12 cellular contexts compared by ENCODE assay signal in genomic region chr18:32577561-32577960, GRCh38.
DNase-seq lines count a peak whose midpoint lies in the region; ATAC-seq and TF ChIP-seq lines count a peak whose summit lies in the region.
"Had no signal": no experiment of that assay in that cellular context is flagged by ENCODE, and none has a peak within 500 bp of the region (broad histone marks: within the 10 kb centered on the region; RNA-seq: fewer than 3 reads in every experiment).

No MANE protein-coding gene starts in this region.

- H3K9me3 Mint-ChIP-seq in H9 (peaks cover 16 to 19% of the 10 kb centered on the region in 2 experiments), endodermal cell (peaks cover 16% of the 10 kb centered on the region)

- no peak overlapping the region for H4K8ac ChIP-seq in H9 (replicated peaks; ENCODE audit: insufficient read length, low read depth, low read length)

- no peaks in the 10 kb centered on the region for H4K20me1 ChIP-seq in H9 (ENCODE audit: control insufficient read depth, insufficient read depth, insufficient read length)

- TF ChIP-seq CTCF in H9 (conservative IDR thresholded peaks at IDR 0.05) (no peak), endodermal cell (conservative IDR thresholded peaks at IDR 0.05) (no peak)

- no peak overlapping the region for H3K56ac ChIP-seq in H9 (ENCODE audit: insufficient read length, low read depth, low read length)

- H3K27ac ChIP-seq in H9 (ENCODE audit: insufficient read length, low read depth, low read length) (no peak overlapping the region), endodermal cell (ENCODE audit: low read depth, low read length) (no peak overlapping the region)
- H3K27ac ChIP-seq: 22Rv1 had no signal

- H3K4ac ChIP-seq in H9 (ENCODE audit: low read depth, low read length): no peak overlapping the region

- H2BK5ac ChIP-seq in H9 (ENCODE audit: insufficient read length, low read length): no peak overlapping the region

- DNase-seq in NCI-H1436 (lab: John Stamatoyannopoulos, UW) (peak; percentile 8), NCI-H1436 treated with DMSO at 0.1 percent for 48 hours (lab: John Stamatoyannopoulos, UW) (no peak), DMS153 (lab: John Stamatoyannopoulos, UW) (peak; percentile 20), NCI-H1105 treated with DMSO at 0.1 percent for 48 hours (lab: John Stamatoyannopoulos, UW) (peak; percentile 54), NCI-H748 (lab: John Stamatoyannopoulos, UW; ENCODE audit: unreplicated experiment) (peak; percentile 68), H9 (no peak), endodermal cell (no peak)
- DNase-seq: Caco-2; CD8-positive, alpha-beta memory T cell had no signal

- H2BK15ac ChIP-seq in H9 (ENCODE audit: low read depth, low read length): no peak overlapping the region

- no peak overlapping the region for H3K18ac ChIP-seq in H9 (ENCODE audit: insufficient read length, low read depth, low read length)

- H3K23me2 ChIP-seq in H9 (ENCODE audit: insufficient read length, low read depth, low read length, poor library complexity, severe bottlenecking): no peaks in the 10 kb centered on the region

- no peak overlapping the region for H3T11ph ChIP-seq in H9 (ENCODE audit: low read length)

- H4K5ac ChIP-seq in H9 (ENCODE audit: insufficient read length, low read depth, low read length): no peak overlapping the region

- no peaks in the 10 kb centered on the region for H3K27me3 ChIP-seq in H9 (ENCODE audit: insufficient read depth, low read length)
- H3K27me3 ChIP-seq in endodermal cell (ENCODE audit: control insufficient read depth, insufficient read depth, low read length, poor library complexity, severe bottlenecking): no peaks in the 10 kb centered on the region

- peaks cover 0 to 14% (median 11%) of the 10 kb centered on the region in 3 experiments for H3K36me3 Mint-ChIP-seq in H9 (ENCODE audit: insufficient read depth in 1 of 3, low read depth in 3 of 3)
- no peaks in the 10 kb centered on the region for H3K36me3 Mint-ChIP-seq in endodermal cell (ENCODE audit: low read depth)
- H3K36me3 Mint-ChIP-seq: CD8-positive, alpha-beta memory T cell had no signal

- H3K9ac ChIP-seq in H9 (ENCODE audit: extremely low read depth, insufficient read length, low read length): no peak overlapping the region
- H3K9ac ChIP-seq in endodermal cell (ENCODE audit: extremely low read depth, low read length, poor library complexity, severe bottlenecking): no peak overlapping the region

- no peak overlapping the region for H3K4me2 ChIP-seq in H9 (ENCODE audit: insufficient read depth, insufficient read length, low read length)

- peaks cover 5% of the 10 kb centered on the region for H3K9me3 ChIP-seq in H9 (ENCODE audit: control insufficient read depth, low read depth, low read length)
- peaks cover 7% of the 10 kb centered on the region for H3K9me3 ChIP-seq in endodermal cell (ENCODE audit: control insufficient read depth, low read length)
- H3K9me3 ChIP-seq: Caco-2 had no signal

- no peak overlapping the region for H2AK5ac ChIP-seq in H9 (ENCODE audit: insufficient read length, low read length)

- H2BK12ac ChIP-seq in H9 (ENCODE audit: insufficient read length, low read depth, low read length): no peak overlapping the region

- no CpG with 5 or more reads among the region's 2 CpGs for WGBS in H9 (ENCODE audit: extremely low coverage, insufficient read length, low lambda C conversion rate)
- WGBS in endodermal cell (ENCODE audit: insufficient coverage in 1 of 2, insufficient read length in 1 of 2), 2 experiments: 89% methylated on average over 2 of the region's 2 CpGs; no CpG with 5 or more reads in 1 of the 2 experiments

- no peaks in the 10 kb centered on the region for H3K27me3 Mint-ChIP-seq in H9 (ENCODE audit: low read depth)
- no peaks in the 10 kb centered on the region for H3K27me3 Mint-ChIP-seq in endodermal cell (ENCODE audit: insufficient read depth)

- H2AFZ ChIP-seq in H9 (ENCODE audit: low read length): no peak overlapping the region

- no peak for ATAC-seq in HG02610 (IDR thresholded peaks at IDR 0.05; ENCODE audit: unreplicated experiment)
- ATAC-seq: HCT116 had no signal

- H3K4me1 ChIP-seq in H9 (ENCODE audit: insufficient read depth, low read length): no peaks in the 10 kb centered on the region
- H3K4me1 ChIP-seq in endodermal cell (ENCODE audit: control insufficient read depth, insufficient read depth, low read length): peaks cover 3% of the 10 kb centered on the region
- H3K4me1 ChIP-seq: Caco-2 had no signal

- H3K79me2 ChIP-seq in H9 (ENCODE audit: insufficient read depth, low read length): no peaks in the 10 kb centered on the region

- H3K36me3 ChIP-seq in endodermal cell (ENCODE audit: control insufficient read depth, insufficient read depth, low read length): no peaks in the 10 kb centered on the region

- H3K4me3 Mint-ChIP-seq in H9 (no peak overlapping the region), endodermal cell (no peak overlapping the region)
- H3K4me3 Mint-ChIP-seq: CD8-positive, alpha-beta memory T cell had no signal

- no peaks in the 10 kb centered on the region for H3K79me1 ChIP-seq in H9 (ENCODE audit: insufficient read depth, low read depth, low read length, poor library complexity, severe bottlenecking)

- no peak overlapping the region for H3K4me3 ChIP-seq in endodermal cell (ENCODE audit: low read length)

- H3K27ac Mint-ChIP-seq in H9: no peak overlapping the region
- H3K27ac Mint-ChIP-seq in endodermal cell: no peak overlapping the region
- H3K27ac Mint-ChIP-seq: CD8-positive, alpha-beta memory T cell had no signal

- H3K4me1 Mint-ChIP-seq in H9: peaks cover 2 to 6% of the 10 kb centered on the region in 2 experiments
- H3K4me1 Mint-ChIP-seq in endodermal cell: peaks cover 2% of the 10 kb centered on the region
- H3K4me1 Mint-ChIP-seq: CD8-positive, alpha-beta memory T cell had no signal

- H4K91ac ChIP-seq in H9 (ENCODE audit: insufficient read length, low read depth, low read length): no peak overlapping the region

- H2BK20ac ChIP-seq in H9 (ENCODE audit: low read depth, low read length, poor library complexity, severe bottlenecking): no peak overlapping the region

- no peak overlapping the region for H3K14ac ChIP-seq in H9 (ENCODE audit: insufficient read depth, low read length)

- H3K23ac ChIP-seq in H9 (ENCODE audit: insufficient read length, low read depth, low read length): no peak overlapping the region

- H2BK120ac ChIP-seq in H9 (ENCODE audit: low read depth, low read length, poor library complexity, severe bottlenecking): no peak overlapping the region

Comparison
In these comparisons a context has a peak if more than half of its experiments do, and no peak if none do; other contexts are left out.
1. DNase-seq: peak in NCI-H1436 (single experiment), DMS153 (single experiment), NCI-H1105 treated with DMSO at 0.1 percent for 48 hours (single experiment) and NCI-H748 (single experiment); none in NCI-H1436 treated with DMSO at 0.1 percent for 48 hours (single experiment), H9 (single experiment) and endodermal cell (single experiment).